ENCODE assay signal across 21 cellular contexts in the genomic region with DNA sequence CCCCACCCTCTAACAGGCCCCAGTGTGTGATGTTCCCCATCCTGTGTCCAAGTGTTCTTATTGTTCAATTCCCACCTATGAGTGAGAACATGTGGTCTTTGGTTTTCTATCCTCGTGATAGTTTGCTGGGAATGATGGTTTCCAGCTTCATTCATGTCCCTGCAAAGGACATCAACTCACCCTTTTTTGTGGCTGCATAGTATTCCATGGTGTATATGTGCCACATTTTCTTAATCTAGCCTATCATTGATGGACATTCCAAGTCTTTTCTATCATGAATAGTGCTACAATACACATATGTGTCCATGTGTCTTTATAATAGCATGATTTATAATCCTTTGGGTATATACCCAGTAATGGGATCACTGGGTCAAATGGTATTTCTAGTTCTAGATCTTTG. TPM values are rescaled to one million over a fixed set of nuclear protein-coding genes. Genes with fewer than 3 reads are reported as not detected.
"Had no signal": no experiment of that assay in that cellular context is flagged by ENCODE, and none has a peak within 500 bp of the region (broad histone marks: within the 10 kb centered on the region; RNA-seq: fewer than 3 reads in every experiment).

No MANE protein-coding gene starts in this region.

RNA-seq across cellular contexts. Expression of a gene that starts 15.5 kb away (rescaled TPM):
- total RNA-seq: activated naive CD4-positive, alpha-beta T cell treated with anti-CD3 and anti-CD28 coated beads for 36 hours; activated naive CD4-positive, alpha-beta T cell treated with anti-CD3 and anti-CD28 coated beads, Interleukin-2, amount 50 U/mL, for 72 hours; activated naive CD8-positive, alpha-beta T cell treated with anti-CD3 and anti-CD28 coated beads for 36 hours; activated naive CD8-positive, alpha-beta T cell treated with anti-CD3 and anti-CD28 coated beads, Interleukin-2, amount 10 ng/mL, durations not matched to agents 7 days and 5 days; activated T-cell treated with anti-CD3 and anti-CD28 coated beads, Interleukin-2, amount 50 U/mL, for 4 hours; activated T-cell treated with anti-CD3 and anti-CD28 coated beads, Interleukin-2, amount 50 U/mL, for 72 hours; activated T-helper 1 cell treated with anti-CD3 and anti-CD28 coated beads, Interleukin-12 subunit alpha, Interleukin-12 subunit beta, Interleukin-2, Interleukin-4 antibody, amounts not matched to agents 30 ng/mL and 10 ng/mL and 1 ng/mL, durations not matched to agents 14 hours and 24 hours and 36 hours; activated T-helper 17 cell treated with anti-CD3 and anti-CD28 coated beads, Interleukin-2, amount 50 U/mL, for 72 hours; activated T-helper 2 cell treated with anti-CD3 and anti-CD28 coated beads, Interferon-gamma antibody, Interleukin-2, Interleukin-4, amounts not matched to agents 10 μg/mL and 5 μg/mL and 100 μg/mL, durations not matched to agents 14 hours and 24 hours and 36 hours; adrenal gland; aorta; ascending aorta; astrocyte; body of pancreas; breast epithelium; bronchial epithelial cell; cardiac muscle cell; cardiac septum; chondrocyte had no signal
- polyA plus RNA-seq: adipose tissue, adrenal gland, aorta, cardiac muscle cell had no signal

RNA-seq across cellular contexts. Expression of a gene that starts 47.3 kb away (rescaled TPM):
- total RNA-seq: activated naive CD4-positive, alpha-beta T cell treated with anti-CD3 and anti-CD28 coated beads for 36 hours; activated naive CD4-positive, alpha-beta T cell treated with anti-CD3 and anti-CD28 coated beads, Interleukin-2, amount 50 U/mL, for 72 hours; activated naive CD8-positive, alpha-beta T cell treated with anti-CD3 and anti-CD28 coated beads for 36 hours; activated naive CD8-positive, alpha-beta T cell treated with anti-CD3 and anti-CD28 coated beads, Interleukin-2, amount 10 ng/mL, durations not matched to agents 7 days and 5 days; activated T-cell treated with anti-CD3 and anti-CD28 coated beads, Interleukin-2, amount 50 U/mL, for 4 hours; activated T-cell treated with anti-CD3 and anti-CD28 coated beads, Interleukin-2, amount 50 U/mL, for 72 hours; activated T-helper 1 cell treated with anti-CD3 and anti-CD28 coated beads, Interleukin-12 subunit alpha, Interleukin-12 subunit beta, Interleukin-2, Interleukin-4 antibody, amounts not matched to agents 30 ng/mL and 10 ng/mL and 1 ng/mL, durations not matched to agents 14 hours and 24 hours and 36 hours; activated T-helper 17 cell treated with anti-CD3 and anti-CD28 coated beads, Interleukin-2, amount 50 U/mL, for 72 hours; activated T-helper 2 cell treated with anti-CD3 and anti-CD28 coated beads, Interferon-gamma antibody, Interleukin-2, Interleukin-4, amounts not matched to agents 10 μg/mL and 5 μg/mL and 100 μg/mL, durations not matched to agents 14 hours and 24 hours and 36 hours; adrenal gland; aorta; ascending aorta; astrocyte; body of pancreas; bronchial epithelial cell; cardiac muscle cell; cardiac septum; cerebellum; chondrocyte had no signal
- polyA plus RNA-seq: adipose tissue, adrenal gland, cardiac muscle cell had no signal

RNA-seq across cellular contexts. Expression of a gene that starts 55.9 kb away (rescaled TPM):
- total RNA-seq: activated naive CD4-positive, alpha-beta T cell treated with anti-CD3 and anti-CD28 coated beads for 36 hours; activated naive CD4-positive, alpha-beta T cell treated with anti-CD3 and anti-CD28 coated beads, Interleukin-2, amount 50 U/mL, for 72 hours; activated naive CD8-positive, alpha-beta T cell treated with anti-CD3 and anti-CD28 coated beads for 36 hours; activated naive CD8-positive, alpha-beta T cell treated with anti-CD3 and anti-CD28 coated beads, Interleukin-2, amount 10 ng/mL, durations not matched to agents 7 days and 5 days; activated T-cell treated with anti-CD3 and anti-CD28 coated beads, Interleukin-2, amount 50 U/mL, for 4 hours; activated T-cell treated with anti-CD3 and anti-CD28 coated beads, Interleukin-2, amount 50 U/mL, for 72 hours; activated T-helper 1 cell treated with anti-CD3 and anti-CD28 coated beads, Interleukin-12 subunit alpha, Interleukin-12 subunit beta, Interleukin-2, Interleukin-4 antibody, amounts not matched to agents 30 ng/mL and 10 ng/mL and 1 ng/mL, durations not matched to agents 14 hours and 24 hours and 36 hours; activated T-helper 17 cell treated with anti-CD3 and anti-CD28 coated beads, Interleukin-2, amount 50 U/mL, for 72 hours; activated T-helper 2 cell treated with anti-CD3 and anti-CD28 coated beads, Interferon-gamma antibody, Interleukin-2, Interleukin-4, amounts not matched to agents 10 μg/mL and 5 μg/mL and 100 μg/mL, durations not matched to agents 14 hours and 24 hours and 36 hours; adrenal gland; aorta; ascending aorta; astrocyte; body of pancreas; breast epithelium; bronchial epithelial cell; cardiac muscle cell; cardiac septum; cerebellum; chondrocyte had no signal
- polyA plus RNA-seq: adipose tissue, adrenal gland, aorta, cardiac muscle cell had no signal
